ENCODE assay signal across 23 cellular contexts in the genomic region with DNA sequence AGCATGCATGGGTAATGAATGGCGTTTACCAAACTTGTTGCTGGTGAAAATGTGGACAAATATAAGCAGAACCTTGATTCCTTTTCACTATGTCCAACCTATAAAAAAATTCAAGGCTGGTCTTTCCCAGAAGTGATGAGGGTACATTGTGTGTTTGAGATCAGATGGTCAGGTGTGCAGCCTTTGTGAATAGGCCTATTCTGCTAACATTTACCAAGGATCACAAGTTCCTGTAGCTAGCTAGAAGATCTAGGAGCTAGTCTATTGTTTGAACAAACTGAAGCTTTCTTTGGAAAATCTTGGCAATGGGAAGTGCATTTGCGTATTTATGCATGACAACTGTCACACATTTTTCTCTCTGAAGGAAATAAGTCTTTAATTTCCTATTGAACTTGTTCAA.
"Had no signal": no experiment of that assay in that cellular context is flagged by ENCODE, and none has a peak within 500 bp of the region (broad histone marks: within the 10 kb centered on the region; RNA-seq: fewer than 3 reads in every experiment).

No MANE protein-coding gene starts in this region.

- H3K9me3 ChIP-seq: neutrophil, pancreas, psoas muscle, right lobe of liver, sigmoid colon, stomach, thoracic aorta, thyroid gland, tibial nerve, upper lobe of left lung, vagina had no signal

- ATAC-seq: natural killer cell; psoas muscle; right cardiac atrium; right lobe of liver; stimulated activated effector memory CD8-positive, alpha-beta T cell treated with anti-CD3 and anti-CD28 coated beads, Interleukin-12 subunit alpha, Interleukin-12 subunit beta, amount 100 ng/mL, for 72 hours; stimulated activated naive B cell treated with anti-CD40 and anti-IgM and Interleukin-4, amounts not matched to agents 10 μg/mL and 1 μg/mL and 100 μg/mL, for 72 hours had no signal

- H3K36me3 ChIP-seq: neutrophil, pancreas, right lobe of liver, sigmoid colon, stomach, thoracic aorta, thyroid gland, tibial nerve, upper lobe of left lung, vagina had no signal

- H3K4me1 ChIP-seq: psoas muscle, right lobe of liver, sigmoid colon, thyroid gland, tibial nerve, upper lobe of left lung had no signal

- H3K4me3 ChIP-seq: pancreas, psoas muscle, right lobe of liver, sigmoid colon, stomach, thoracic aorta, thyroid gland, tibial nerve, upper lobe of left lung, vagina had no signal

- H3K27ac ChIP-seq: neutrophil, pancreas, psoas muscle, right lobe of liver, sigmoid colon, thoracic aorta, thyroid gland, tibial nerve, upper lobe of left lung, vagina had no signal

- DNase-seq: natural killer cell; nucleus accumbens; pancreas; psoas muscle; right cardiac atrium; right lobe of liver; sigmoid colon; small intestine; stimulated activated CD4-positive, alpha-beta T cell treated with anti-CD3 and anti-CD28 coated beads, Interleukin-15, amount 100 ng/mL, for 24 hours; stimulated activated CD4-positive, alpha-beta T cell treated with anti-CD3 and anti-CD28 coated beads, Interleukin-2, amount 100 ng/mL, for 24 hours; stimulated activated CD4-positive, alpha-beta T cell treated with anti-CD3 and anti-CD28 coated beads, Interleukin-2, amount 100 ng/mL, for 48 hours; stimulated activated CD4-positive, alpha-beta T cell treated with anti-CD3 and anti-CD28 coated beads, Interleukin-4, amount 100 ng/mL, for 24 hours; stimulated activated naive B cell treated with anti-CD40 and anti-IgM and Interleukin-4, amounts not matched to agents 10 μg/mL and 1 μg/mL and 100 μg/mL, for 72 hours; stimulated activated naive CD4-positive, alpha-beta T cell treated with Interleukin-2 at 50 U/mL for 16 hours; stomach; thyroid gland; trophoblast cell; upper lobe of left lung had no signal

- H3K27me3 ChIP-seq: neutrophil, pancreas, right lobe of liver, sigmoid colon, stomach, thyroid gland, tibial nerve, upper lobe of left lung, vagina had no signal
